17 cellular contexts compared by ENCODE assay signal in genomic region chr5:160472482-160472881, GRCh38. TPM values are rescaled to one million over a fixed set of nuclear protein-coding genes. Genes with fewer than 3 reads are reported as not detected.
A peak's percentile ranks its signal among the peaks of the same experiment; 100 is the strongest.
DNase-seq lines count a peak whose midpoint lies in the region; ATAC-seq, FAIRE-seq and TF ChIP-seq lines count a peak whose summit lies in the region.
"Had no signal": no experiment of that assay in that cellular context is flagged by ENCODE, and none has a peak within 500 bp of the region (broad histone marks: within the 10 kb centered on the region; RNA-seq: fewer than 3 reads in every experiment).

No MANE protein-coding gene starts in this region.

- no peaks in the 10 kb centered on the region for H3K27me3 Mint-ChIP-seq in activated CD8-positive, alpha-beta memory T cell treated with anti-CD3 and anti-CD28 coated beads, Interleukin-2, amount 10 ng/mL, durations not matched to agents 7 days and 5 days
- H3K27me3 Mint-ChIP-seq in activated T-helper 1 cell treated with anti-CD3 and anti-CD28 coated beads, Interleukin-12 subunit alpha, Interleukin-12 subunit beta, Interleukin-2, Interleukin-4 antibody, amounts not matched to agents 30 ng/mL and 10 ng/mL and 1 ng/mL, durations not matched to agents 14 hours and 24 hours and 36 hours (ENCODE audit: insufficient read depth): no peaks in the 10 kb centered on the region
- H3K27me3 Mint-ChIP-seq in nephron (ENCODE audit: low read depth): peaks cover 3% of the 10 kb centered on the region
- H3K27me3 Mint-ChIP-seq: IgD-negative memory B cell had no signal

- TF ChIP-seq CTCF in nephron (IDR thresholded peaks at IDR 0.05; ENCODE audit: unreplicated experiment in 3 of 3) (no peak), coronary artery (IDR thresholded peaks at IDR 0.05) (no peak)

- intact Hi-C loops in activated T-helper 1 cell treated with anti-CD3 and anti-CD28 coated beads, Interleukin-12 subunit alpha, Interleukin-12 subunit beta, Interleukin-2, Interleukin-4 antibody, amounts not matched to agents 30 ng/mL and 10 ng/mL and 1 ng/mL, durations not matched to agents 14 hours and 24 hours and 36 hours (cut with micrococcal nuclease): no loop called here

- TF ChIP-seq POLR2A in GM12892 (IDR thresholded peaks at IDR 0.05; ENCODE audit: low read depth, low read length): 0 out of 2 replicates have a peak, but pooled peaks have one; percentile 16

- CTCF ChIA-PET in activated CD8-positive, alpha-beta memory T cell treated with anti-CD3 and anti-CD28 coated beads, Interleukin-2, amount 10 ng/mL, durations not matched to agents 7 days and 5 days (lab: Charles Lee): interaction anchor here (1.0 kb wide), 1 partner anchor 12 kb away, joined by 3 read pairs; no protein-coding TSS in a partner anchor

- peaks cover 72% of the 10 kb centered on the region for H3K4me1 Mint-ChIP-seq in activated CD8-positive, alpha-beta memory T cell treated with anti-CD3 and anti-CD28 coated beads, Interleukin-2, amount 10 ng/mL, durations not matched to agents 7 days and 5 days
- H3K4me1 Mint-ChIP-seq in activated T-helper 1 cell treated with anti-CD3 and anti-CD28 coated beads, Interleukin-12 subunit alpha, Interleukin-12 subunit beta, Interleukin-2, Interleukin-4 antibody, amounts not matched to agents 30 ng/mL and 10 ng/mL and 1 ng/mL, durations not matched to agents 14 hours and 24 hours and 36 hours (ENCODE audit: low read depth): peaks cover 72% of the 10 kb centered on the region
- H3K4me1 Mint-ChIP-seq in nephron: peaks cover 48% of the 10 kb centered on the region

- no peak overlapping the region for H3K27ac ChIP-seq in coronary artery
- H3K27ac ChIP-seq: thoracic aorta had no signal

- H3K4me3 ChIP-seq in coronary artery: no peak overlapping the region
- H3K4me3 ChIP-seq: GM23338, mucosa of descending colon, thoracic aorta had no signal

- peak overlapping the region; percentile 99 for H3K27ac Mint-ChIP-seq in activated CD8-positive, alpha-beta memory T cell treated with anti-CD3 and anti-CD28 coated beads, Interleukin-2, amount 10 ng/mL, durations not matched to agents 7 days and 5 days
- H3K27ac Mint-ChIP-seq in activated T-helper 1 cell treated with anti-CD3 and anti-CD28 coated beads, Interleukin-12 subunit alpha, Interleukin-12 subunit beta, Interleukin-2, Interleukin-4 antibody, amounts not matched to agents 30 ng/mL and 10 ng/mL and 1 ng/mL, durations not matched to agents 14 hours and 24 hours and 36 hours: peak overlapping the region; percentile 73
- peak overlapping the region in 2 of 3 experiments; percentile 61 to 64 for H3K27ac Mint-ChIP-seq in nephron
- H3K27ac Mint-ChIP-seq: GM23338 had no signal

- DNase-seq in activated CD8-positive, alpha-beta memory T cell treated with anti-CD3 and anti-CD28 coated beads, Interleukin-2, amount 10 ng/mL, durations not matched to agents 7 days and 5 days: no peak
- no peak for DNase-seq in activated CD8-positive, alpha-beta memory T cell treated with anti-CD3 and anti-CD28 coated beads, Interleukin-2, amount 50 U/mL, for 48 hours
- DNase-seq in GM12892 (ENCODE audit: insufficient read length) (no peak), coronary artery (ENCODE audit: low spot score) (no peak), NCI-H2029 treated with DMSO at 0.1 percent for 48 hours (lab: John Stamatoyannopoulos, UW) (no peak)
- no peak for DNase-seq in activated T-helper 1 cell treated with anti-CD3 and anti-CD28 coated beads, Interleukin-12 subunit alpha, Interleukin-12 subunit beta, Interleukin-2, Interleukin-4 antibody, amounts not matched to agents 30 ng/mL and 10 ng/mL and 1 ng/mL, durations not matched to agents 14 hours and 24 hours and 36 hours (ENCODE audit: low spot score)
- DNase-seq: activated gamma-delta T cell, mucosa of descending colon, NCI-H146, NCI-H82 had no signal

- peaks cover 77% of the 10 kb centered on the region for H3K36me3 Mint-ChIP-seq in activated CD8-positive, alpha-beta memory T cell treated with anti-CD3 and anti-CD28 coated beads, Interleukin-2, amount 10 ng/mL, durations not matched to agents 7 days and 5 days
- peaks cover 68% of the 10 kb centered on the region for H3K36me3 Mint-ChIP-seq in activated T-helper 1 cell treated with anti-CD3 and anti-CD28 coated beads, Interleukin-12 subunit alpha, Interleukin-12 subunit beta, Interleukin-2, Interleukin-4 antibody, amounts not matched to agents 30 ng/mL and 10 ng/mL and 1 ng/mL, durations not matched to agents 14 hours and 24 hours and 36 hours (ENCODE audit: low read depth)
- H3K36me3 Mint-ChIP-seq in nephron (ENCODE audit: low read depth): no peaks in the 10 kb centered on the region
- H3K36me3 Mint-ChIP-seq: IgD-negative memory B cell had no signal

- peak overlapping the region; percentile 97 for H3K4me3 Mint-ChIP-seq in activated CD8-positive, alpha-beta memory T cell treated with anti-CD3 and anti-CD28 coated beads, Interleukin-2, amount 10 ng/mL, durations not matched to agents 7 days and 5 days
- H3K4me3 Mint-ChIP-seq in activated T-helper 1 cell treated with anti-CD3 and anti-CD28 coated beads, Interleukin-12 subunit alpha, Interleukin-12 subunit beta, Interleukin-2, Interleukin-4 antibody, amounts not matched to agents 30 ng/mL and 10 ng/mL and 1 ng/mL, durations not matched to agents 14 hours and 24 hours and 36 hours: peak overlapping the region; percentile 100
- H3K4me3 Mint-ChIP-seq in nephron: no peak overlapping the region
- H3K4me3 Mint-ChIP-seq: CD14-positive monocyte, GM23338 had no signal

- no peak for FAIRE-seq in GM12892 (lab: Jason Lieb, UNC)
- FAIRE-seq: astrocyte had no signal

- no peaks in the 10 kb centered on the region for H3K9me3 Mint-ChIP-seq in activated CD8-positive, alpha-beta memory T cell treated with anti-CD3 and anti-CD28 coated beads, Interleukin-2, amount 10 ng/mL, durations not matched to agents 7 days and 5 days (ENCODE audit: low read depth)
- no peaks in the 10 kb centered on the region for H3K9me3 Mint-ChIP-seq in activated T-helper 1 cell treated with anti-CD3 and anti-CD28 coated beads, Interleukin-12 subunit alpha, Interleukin-12 subunit beta, Interleukin-2, Interleukin-4 antibody, amounts not matched to agents 30 ng/mL and 10 ng/mL and 1 ng/mL, durations not matched to agents 14 hours and 24 hours and 36 hours
- no peaks in the 10 kb centered on the region for H3K9me3 Mint-ChIP-seq in nephron
- H3K9me3 Mint-ChIP-seq: CD14-positive monocyte, GM23338, IgD-negative memory B cell had no signal

- no peak for ATAC-seq in activated CD8-positive, alpha-beta memory T cell treated with anti-CD3 and anti-CD28 coated beads, Interleukin-2, amount 10 ng/mL, durations not matched to agents 7 days and 5 days
- ATAC-seq in GM19328 (IDR thresholded peaks at IDR 0.05; ENCODE audit: unreplicated experiment): no peak
- ATAC-seq: GM23338 had no signal

RNA-seq across cellular contexts. Expression of gene PTTG1, which starts 50.8 kb away (rescaled TPM):
- total RNA-seq in activated CD8-positive, alpha-beta memory T cell treated with anti-CD3 and anti-CD28 coated beads, Interleukin-2, amount 10 ng/mL, durations not matched to agents 7 days and 5 days: 100 to 1,000 TPM; 204 to 212 TPM
- 184 TPM for polyA plus RNA-seq in GM12892 (2012; ENCODE audit: missing spikeins)
- total RNA-seq in activated T-helper 1 cell treated with anti-CD3 and anti-CD28 coated beads, Interleukin-12 subunit alpha, Interleukin-12 subunit beta, Interleukin-2, Interleukin-4 antibody, amounts not matched to agents 30 ng/mL and 10 ng/mL and 1 ng/mL, durations not matched to agents 14 hours and 24 hours and 36 hours: 69.9 and 75.5 TPM in 2 replicates

RNA-seq across cellular contexts. Expression of gene SLU7, which starts 53.6 kb away (rescaled TPM):
- 10 to 100 TPM; 50.1 to 54.6 TPM for total RNA-seq in activated CD8-positive, alpha-beta memory T cell treated with anti-CD3 and anti-CD28 coated beads, Interleukin-2, amount 10 ng/mL, durations not matched to agents 7 days and 5 days
- 53.8 TPM for polyA plus RNA-seq in GM12892 (2012; ENCODE audit: missing spikeins)
- total RNA-seq in activated T-helper 1 cell treated with anti-CD3 and anti-CD28 coated beads, Interleukin-12 subunit alpha, Interleukin-12 subunit beta, Interleukin-2, Interleukin-4 antibody, amounts not matched to agents 30 ng/mL and 10 ng/mL and 1 ng/mL, durations not matched to agents 14 hours and 24 hours and 36 hours: 37.4 and 47.4 TPM in 2 replicates

Comparison
In these comparisons a context has a peak if more than half of its experiments do, and no peak if none do; other contexts are left out.
1. H3K4me3 Mint-ChIP-seq: peak in activated CD8-positive, alpha-beta memory T cell treated with anti-CD3 and anti-CD28 coated beads, Interleukin-2, amount 10 ng/mL, durations not matched to agents 7 days and 5 days (single experiment) and activated T-helper 1 cell treated with anti-CD3 and anti-CD28 coated beads, Interleukin-12 subunit alpha, Interleukin-12 subunit beta, Interleukin-2, Interleukin-4 antibody, amounts not matched to agents 30 ng/mL and 10 ng/mL and 1 ng/mL, durations not matched to agents 14 hours and 24 hours and 36 hours (single experiment); none in nephron (0 of 3).
2. Peak in every context shown above with its lines, with median percentiles within 50 percentile points of each other: H3K27ac Mint-ChIP-seq.